Comparison of ENCODE assay signal across 9 cellular contexts in the genomic region with DNA sequence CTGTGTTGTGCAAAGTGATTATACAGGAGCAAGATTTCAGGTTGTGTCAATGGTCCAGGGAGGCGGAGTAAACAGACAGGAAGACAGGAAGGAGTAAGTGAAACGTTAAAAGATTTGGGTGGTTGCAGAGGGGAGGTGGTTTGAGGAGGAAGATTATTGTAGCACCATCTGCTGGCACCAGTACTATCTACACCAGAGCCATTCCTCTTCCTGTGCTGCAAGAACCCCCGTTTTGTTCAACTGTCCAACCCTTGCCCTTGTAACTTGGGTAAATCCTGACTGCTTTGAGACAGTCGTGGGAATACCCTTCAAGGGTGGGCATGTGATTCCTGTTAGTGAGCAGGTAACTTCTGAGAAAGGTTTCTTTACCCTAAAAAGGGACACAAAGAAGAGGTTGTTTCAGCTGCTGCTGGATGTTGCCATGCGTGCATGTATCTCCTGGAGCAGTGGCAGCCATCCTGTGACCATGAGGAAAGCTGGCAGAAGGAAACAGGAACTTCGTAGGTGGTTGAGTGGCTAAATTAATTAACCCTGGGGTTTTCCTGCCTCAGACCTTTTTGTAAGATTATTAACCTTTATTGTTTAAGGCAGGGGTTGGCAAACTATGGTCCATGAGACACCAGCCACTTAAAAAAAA.
DNase-seq lines count a peak whose midpoint lies in the region; ATAC-seq, FAIRE-seq and TF ChIP-seq lines count a peak whose summit lies in the region.
"Had no signal": no experiment of that assay in that cellular context is flagged by ENCODE, and none has a peak within 500 bp of the region (broad histone marks: within the 10 kb centered on the region; RNA-seq: fewer than 3 reads in every experiment).

No MANE protein-coding gene starts in this region.

- H3K4me1 ChIP-seq in astrocyte (ENCODE audit: insufficient read depth, low read length) (peaks cover 21% of the 10 kb centered on the region), smooth muscle cell (ENCODE audit: low read depth) (no peaks in the 10 kb centered on the region)

- H3K27me3 ChIP-seq in astrocyte (ENCODE audit: insufficient read depth, low read length), result no peaks in the 10 kb centered on the region
- no peaks in the 10 kb centered on the region for H3K27me3 ChIP-seq in smooth muscle cell (ENCODE audit: low read depth)

- DNase-seq in NCI-H1436 (lab: John Stamatoyannopoulos, UW), result peak; percentile 28
- no peak for DNase-seq in NCI-H1436 treated with DMSO at 0.1 percent for 48 hours (lab: John Stamatoyannopoulos, UW)
- peak; percentile 75 for DNase-seq in RCC 7860 (ENCODE audit: low spot score)
- no peak for DNase-seq in astrocyte (ENCODE audit: low read depth)
- no peak for DNase-seq in smooth muscle cell (lab: John Stamatoyannopoulos, UW; ENCODE audit: unreplicated experiment)
- no peak for DNase-seq in coronary artery (ENCODE audit: low spot score)
- DNase-seq in NCI-H510A (lab: John Stamatoyannopoulos, UW), result no peak
- DNase-seq: activated B cell treated with CpG ODN at 0.5 μM for 24 hours had no signal

- H4K20me1 ChIP-seq in astrocyte (ENCODE audit: insufficient read depth, low read length), result peaks cover 34% of the 10 kb centered on the region
- no peaks in the 10 kb centered on the region for H4K20me1 ChIP-seq in smooth muscle cell (ENCODE audit: low read depth)

- H2AFZ ChIP-seq in astrocyte (ENCODE audit: low read depth, low read length), result no peak overlapping the region
- H2AFZ ChIP-seq in smooth muscle cell (ENCODE audit: low read depth), result no peak overlapping the region

- peaks cover 7% of the 10 kb centered on the region for H3K36me3 Mint-ChIP-seq in astrocyte (ENCODE audit: low read depth, unreplicated experiment)

- TF ChIP-seq CTCF in astrocyte (IDR thresholded peaks at IDR 0.05; ENCODE audit: insufficient read depth, low read depth, low read length), result peak; percentile 5
- peak; percentile 3 for TF ChIP-seq CTCF in smooth muscle cell (IDR thresholded peaks at IDR 0.05; ENCODE audit: borderline replicate concordance, insufficient read depth, poor library complexity, severe bottlenecking)
- no peak for TF ChIP-seq CTCF in coronary artery (IDR thresholded peaks at IDR 0.05)

- H3K27ac ChIP-seq in astrocyte (ENCODE audit: low read depth, low read length) (no peak overlapping the region), smooth muscle cell (ENCODE audit: low read depth) (no peak overlapping the region), coronary artery (no peak overlapping the region)

- no peaks in the 10 kb centered on the region for H3F3A ChIP-seq in smooth muscle cell (ENCODE audit: low read depth)

- no peaks in the 10 kb centered on the region for H3K9me3 Mint-ChIP-seq in astrocyte (ENCODE audit: unreplicated experiment)

- no peak overlapping the region for H3K4me3 ChIP-seq in astrocyte (ENCODE audit: insufficient read depth, low read depth, low read length)
- no peak overlapping the region for H3K4me3 ChIP-seq in smooth muscle cell
- H3K4me3 ChIP-seq in coronary artery, result no peak overlapping the region

- 77% methylated on average over 6 of the region's 6 CpGs for WGBS in smooth muscle cell (ENCODE audit: low lambda C conversion rate)

- H3K27me3 Mint-ChIP-seq in astrocyte (ENCODE audit: low read depth, unreplicated experiment), result no peaks in the 10 kb centered on the region

- FAIRE-seq in RCC 7860 (lab: Jason Lieb, UNC) (peak; percentile 48), astrocyte (lab: Jason Lieb, UNC) (no peak)

- H3K4me2 ChIP-seq in astrocyte (ENCODE audit: low read length) (no peak overlapping the region), smooth muscle cell (no peak overlapping the region)

- peaks cover 33% of the 10 kb centered on the region for H3K4me1 Mint-ChIP-seq in astrocyte (ENCODE audit: low read depth, unreplicated experiment)
- H3K4me1 Mint-ChIP-seq: activated B cell treated with CpG ODN at 0.5 μM for 24 hours had no signal

- H3K9ac ChIP-seq in astrocyte (ENCODE audit: low read length) (no peak overlapping the region), smooth muscle cell (ENCODE audit: low read depth) (no peak overlapping the region)

- H3K79me2 ChIP-seq in astrocyte (ENCODE audit: insufficient read depth, low read length), result peaks cover 70% of the 10 kb centered on the region
- H3K79me2 ChIP-seq in smooth muscle cell (ENCODE audit: low read depth), result peaks cover 3% of the 10 kb centered on the region

- ATAC-seq in GM21717 (IDR thresholded peaks at IDR 0.05; ENCODE audit: unreplicated experiment), result no peak

- H3K4me3 Mint-ChIP-seq in astrocyte (ENCODE audit: unreplicated experiment), result no peak overlapping the region
- H3K4me3 Mint-ChIP-seq: activated B cell treated with CpG ODN at 0.5 μM for 24 hours had no signal

- H3K36me3 ChIP-seq in astrocyte (ENCODE audit: insufficient read depth, low read length) (no peaks in the 10 kb centered on the region), smooth muscle cell (ENCODE audit: low read depth) (no peaks in the 10 kb centered on the region)

- no peaks in the 10 kb centered on the region for H3K9me3 ChIP-seq in astrocyte (ENCODE audit: insufficient read depth, low read depth, low read length)
- H3K9me3 ChIP-seq in smooth muscle cell (replicated peaks; ENCODE audit: low read depth), result no peaks in the 10 kb centered on the region

- H3K27ac Mint-ChIP-seq in astrocyte (ENCODE audit: unreplicated experiment), result no peak overlapping the region
- H3K27ac Mint-ChIP-seq: activated B cell treated with CpG ODN at 0.5 μM for 24 hours had no signal

Comparison
In these comparisons a context has a peak if more than half of its experiments do, and no peak if none do; other contexts are left out.
1. DNase-seq: peak in NCI-H1436 (single experiment) and RCC 7860 (single experiment); none in NCI-H1436 treated with DMSO at 0.1 percent for 48 hours (single experiment), astrocyte (single experiment), smooth muscle cell (single experiment), coronary artery (single experiment) and NCI-H510A (single experiment).